1 cellular context compared by ENCODE assay signal in the genomic region with DNA sequence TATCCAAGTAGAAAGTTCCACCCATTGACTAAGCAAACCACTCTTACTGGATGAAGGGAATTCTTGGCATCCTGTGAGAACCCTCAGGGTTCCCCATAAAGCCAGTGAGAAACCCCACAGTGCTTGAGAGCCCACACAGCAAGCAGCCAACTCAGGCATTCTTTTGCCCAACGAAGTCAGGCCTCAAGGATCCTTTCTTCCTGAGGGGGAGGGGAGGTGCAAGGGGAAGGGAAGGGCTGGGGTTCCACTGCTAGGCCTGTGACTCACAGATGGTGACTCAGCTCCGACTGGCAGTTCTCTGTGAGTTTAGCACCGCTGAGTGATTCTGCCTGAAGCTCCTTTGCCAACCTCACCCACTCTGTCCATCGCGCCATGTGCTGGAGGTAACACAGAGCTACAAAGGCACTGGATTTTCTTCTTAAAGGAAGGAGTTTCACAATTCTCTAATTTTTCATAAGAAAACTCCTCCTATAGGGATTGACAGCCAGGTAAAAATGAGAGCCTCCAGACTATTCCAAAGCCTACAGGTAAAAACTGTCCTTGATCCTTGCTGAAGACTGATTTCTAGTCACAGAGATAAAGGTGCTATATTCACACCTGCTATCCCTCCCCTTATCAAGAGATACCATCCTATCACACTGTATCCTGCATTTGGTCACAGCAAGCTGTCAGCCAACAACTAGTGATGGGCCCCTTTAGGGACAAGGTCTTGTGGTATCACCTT.
TF ChIP-seq lines count a peak whose summit lies in the region.

No MANE protein-coding gene starts in this region.

TF ChIP-seq in K562, 482 proteins besides CTCF, POLR2A, EP300 and RAD21 (continued from another document and continues in another):
- TF ChIP-seq, protein P1, sequence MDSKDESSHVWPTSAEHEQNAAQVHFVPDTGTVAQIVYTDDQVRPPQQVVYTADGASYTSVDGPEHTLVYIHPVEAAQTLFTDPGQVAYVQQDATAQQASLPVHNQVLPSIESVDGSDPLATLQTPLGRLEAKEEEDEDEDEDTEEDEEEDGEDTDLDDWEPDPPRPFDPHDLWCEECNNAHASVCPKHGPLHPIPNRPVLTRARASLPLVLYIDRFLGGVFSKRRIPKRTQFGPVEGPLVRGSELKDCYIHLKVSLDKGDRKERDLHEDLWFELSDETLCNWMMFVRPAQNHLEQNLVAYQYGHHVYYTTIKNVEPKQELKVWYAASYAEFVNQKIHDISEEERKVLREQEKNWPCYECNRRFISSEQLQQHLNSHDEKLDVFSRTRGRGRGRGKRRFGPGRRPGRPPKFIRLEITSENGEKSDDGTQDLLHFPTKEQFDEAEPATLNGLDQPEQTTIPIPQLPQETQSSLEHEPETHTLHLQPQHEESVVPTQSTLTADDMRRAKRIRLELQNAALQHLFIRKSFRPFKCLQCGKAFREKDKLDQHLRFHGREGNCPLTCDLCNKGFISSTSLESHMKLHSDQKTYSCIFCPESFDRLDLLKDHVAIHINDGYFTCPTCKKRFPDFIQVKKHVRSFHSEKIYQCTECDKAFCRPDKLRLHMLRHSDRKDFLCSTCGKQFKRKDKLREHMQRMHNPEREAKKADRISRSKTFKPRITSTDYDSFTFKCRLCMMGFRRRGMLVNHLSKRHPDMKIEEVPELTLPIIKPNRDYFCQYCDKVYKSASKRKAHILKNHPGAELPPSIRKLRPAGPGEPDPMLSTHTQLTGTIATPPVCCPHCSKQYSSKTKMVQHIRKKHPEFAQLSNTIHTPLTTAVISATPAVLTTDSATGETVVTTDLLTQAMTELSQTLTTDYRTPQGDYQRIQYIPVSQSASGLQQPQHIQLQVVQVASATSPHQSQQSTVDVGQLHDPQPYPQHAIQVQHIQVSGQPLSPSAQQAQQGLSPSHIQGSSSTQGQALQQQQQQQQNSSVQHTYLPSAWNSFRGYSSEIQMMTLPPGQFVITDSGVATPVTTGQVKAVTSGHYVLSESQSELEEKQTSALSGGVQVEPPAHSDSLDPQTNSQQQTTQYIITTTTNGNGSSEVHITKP (IDR thresholded peaks at IDR 0.05; ENCODE audit: partially characterized antibody), result peak; percentile 92
- TF ChIP-seq, protein P2, sequence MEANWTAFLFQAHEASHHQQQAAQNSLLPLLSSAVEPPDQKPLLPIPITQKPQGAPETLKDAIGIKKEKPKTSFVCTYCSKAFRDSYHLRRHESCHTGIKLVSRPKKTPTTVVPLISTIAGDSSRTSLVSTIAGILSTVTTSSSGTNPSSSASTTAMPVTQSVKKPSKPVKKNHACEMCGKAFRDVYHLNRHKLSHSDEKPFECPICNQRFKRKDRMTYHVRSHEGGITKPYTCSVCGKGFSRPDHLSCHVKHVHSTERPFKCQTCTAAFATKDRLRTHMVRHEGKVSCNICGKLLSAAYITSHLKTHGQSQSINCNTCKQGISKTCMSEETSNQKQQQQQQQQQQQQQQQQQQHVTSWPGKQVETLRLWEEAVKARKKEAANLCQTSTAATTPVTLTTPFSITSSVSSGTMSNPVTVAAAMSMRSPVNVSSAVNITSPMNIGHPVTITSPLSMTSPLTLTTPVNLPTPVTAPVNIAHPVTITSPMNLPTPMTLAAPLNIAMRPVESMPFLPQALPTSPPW (CRISPR knock-in tag; IDR thresholded peaks at IDR 0.05), result peak; percentile 63
- TF ChIP-seq TAF9B (IDR thresholded peaks at IDR 0.05; ENCODE audit: partially characterized antibody) (no peak), U2AF2 (optimal IDR thresholded peaks at IDR 0.05; ENCODE audit: low read depth, low read length) (no peak), ZNF696 (CRISPR knock-in tag; conservative IDR thresholded peaks at IDR 0.05) (no peak), MCM7 (IDR thresholded peaks at IDR 0.05) (no peak), MECOM (CRISPR knock-in tag; IDR thresholded peaks at IDR 0.05) (no peak), HIVEP1 (CRISPR knock-in tag; IDR thresholded peaks at IDR 0.05) (no peak), RB1 (IDR thresholded peaks at IDR 0.05; ENCODE audit: low read depth) (no peak), SNRNP70 (optimal IDR thresholded peaks at IDR 0.05; ENCODE audit: low read depth, low read length) (no peak), HLTF (IDR thresholded peaks at IDR 0.05) (no peak), ZNF354B (CRISPR knock-in tag; IDR thresholded peaks at IDR 0.05) (no peak), ZSCAN29 (IDR thresholded peaks at IDR 0.05) (no peak), KLF13 (tag; IDR thresholded peaks at IDR 0.05; ENCODE audit: borderline replicate concordance, low read depth) (no peak), SAFB2 (IDR thresholded peaks at IDR 0.05; ENCODE audit: borderline replicate concordance, low read depth, low read length, severe bottlenecking) (no peak), TEAD4 (IDR thresholded peaks at IDR 0.05; ENCODE audit: low read length) (peak; percentile 3), TEAD4 (CRISPR knock-in tag; IDR thresholded peaks at IDR 0.05; ENCODE audit: borderline replicate concordance) (no peak), XRCC5 (IDR thresholded peaks at IDR 0.05; ENCODE audit: low read depth, low read length) (0 out of 2 replicates have a peak, but pooled peaks have one; percentile 21), ZBTB1 (CRISPR knock-in tag; IDR thresholded peaks at IDR 0.05; ENCODE audit: borderline replicate concordance, low read depth) (peak; percentile 18; the same call in 1 of the 2 replicates), KLF16 (IDR thresholded peaks at IDR 0.05) (no peak), CBFA2T3 (IDR thresholded peaks at IDR 0.05) (no peak), CC2D1A (IDR thresholded peaks at IDR 0.05) (no peak), ZNF444 (CRISPR knock-in tag; IDR thresholded peaks at IDR 0.05) (peak; percentile 83), ZNF766 (CRISPR knock-in tag; conservative IDR thresholded peaks at IDR 0.05) (no peak), MED1 (CRISPR knock-in tag; IDR thresholded peaks at IDR 0.05; ENCODE audit: borderline replicate concordance) (no peak), TGIF2 (CRISPR knock-in tag; IDR thresholded peaks at IDR 0.05) (no peak), ZNF253 (CRISPR knock-in tag; conservative IDR thresholded peaks at IDR 0.05) (no peak)
- TF ChIP-seq, protein P3, sequence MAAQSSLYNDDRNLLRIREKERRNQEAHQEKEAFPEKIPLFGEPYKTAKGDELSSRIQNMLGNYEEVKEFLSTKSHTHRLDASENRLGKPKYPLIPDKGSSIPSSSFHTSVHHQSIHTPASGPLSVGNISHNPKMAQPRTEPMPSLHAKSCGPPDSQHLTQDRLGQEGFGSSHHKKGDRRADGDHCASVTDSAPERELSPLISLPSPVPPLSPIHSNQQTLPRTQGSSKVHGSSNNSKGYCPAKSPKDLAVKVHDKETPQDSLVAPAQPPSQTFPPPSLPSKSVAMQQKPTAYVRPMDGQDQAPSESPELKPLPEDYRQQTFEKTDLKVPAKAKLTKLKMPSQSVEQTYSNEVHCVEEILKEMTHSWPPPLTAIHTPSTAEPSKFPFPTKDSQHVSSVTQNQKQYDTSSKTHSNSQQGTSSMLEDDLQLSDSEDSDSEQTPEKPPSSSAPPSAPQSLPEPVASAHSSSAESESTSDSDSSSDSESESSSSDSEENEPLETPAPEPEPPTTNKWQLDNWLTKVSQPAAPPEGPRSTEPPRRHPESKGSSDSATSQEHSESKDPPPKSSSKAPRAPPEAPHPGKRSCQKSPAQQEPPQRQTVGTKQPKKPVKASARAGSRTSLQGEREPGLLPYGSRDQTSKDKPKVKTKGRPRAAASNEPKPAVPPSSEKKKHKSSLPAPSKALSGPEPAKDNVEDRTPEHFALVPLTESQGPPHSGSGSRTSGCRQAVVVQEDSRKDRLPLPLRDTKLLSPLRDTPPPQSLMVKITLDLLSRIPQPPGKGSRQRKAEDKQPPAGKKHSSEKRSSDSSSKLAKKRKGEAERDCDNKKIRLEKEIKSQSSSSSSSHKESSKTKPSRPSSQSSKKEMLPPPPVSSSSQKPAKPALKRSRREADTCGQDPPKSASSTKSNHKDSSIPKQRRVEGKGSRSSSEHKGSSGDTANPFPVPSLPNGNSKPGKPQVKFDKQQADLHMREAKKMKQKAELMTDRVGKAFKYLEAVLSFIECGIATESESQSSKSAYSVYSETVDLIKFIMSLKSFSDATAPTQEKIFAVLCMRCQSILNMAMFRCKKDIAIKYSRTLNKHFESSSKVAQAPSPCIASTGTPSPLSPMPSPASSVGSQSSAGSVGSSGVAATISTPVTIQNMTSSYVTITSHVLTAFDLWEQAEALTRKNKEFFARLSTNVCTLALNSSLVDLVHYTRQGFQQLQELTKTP (IDR thresholded peaks at IDR 0.05; ENCODE audit: low read depth in 1 of 2, partially characterized antibody in 2 of 2), result no peak
- TF ChIP-seq, protein P4, sequence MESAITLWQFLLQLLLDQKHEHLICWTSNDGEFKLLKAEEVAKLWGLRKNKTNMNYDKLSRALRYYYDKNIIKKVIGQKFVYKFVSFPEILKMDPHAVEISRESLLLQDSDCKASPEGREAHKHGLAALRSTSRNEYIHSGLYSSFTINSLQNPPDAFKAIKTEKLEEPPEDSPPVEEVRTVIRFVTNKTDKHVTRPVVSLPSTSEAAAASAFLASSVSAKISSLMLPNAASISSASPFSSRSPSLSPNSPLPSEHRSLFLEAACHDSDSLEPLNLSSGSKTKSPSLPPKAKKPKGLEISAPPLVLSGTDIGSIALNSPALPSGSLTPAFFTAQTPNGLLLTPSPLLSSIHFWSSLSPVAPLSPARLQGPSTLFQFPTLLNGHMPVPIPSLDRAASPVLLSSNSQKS (CRISPR knock-in tag; IDR thresholded peaks at IDR 0.05), result no peak
- TF ChIP-seq, protein P5, sequence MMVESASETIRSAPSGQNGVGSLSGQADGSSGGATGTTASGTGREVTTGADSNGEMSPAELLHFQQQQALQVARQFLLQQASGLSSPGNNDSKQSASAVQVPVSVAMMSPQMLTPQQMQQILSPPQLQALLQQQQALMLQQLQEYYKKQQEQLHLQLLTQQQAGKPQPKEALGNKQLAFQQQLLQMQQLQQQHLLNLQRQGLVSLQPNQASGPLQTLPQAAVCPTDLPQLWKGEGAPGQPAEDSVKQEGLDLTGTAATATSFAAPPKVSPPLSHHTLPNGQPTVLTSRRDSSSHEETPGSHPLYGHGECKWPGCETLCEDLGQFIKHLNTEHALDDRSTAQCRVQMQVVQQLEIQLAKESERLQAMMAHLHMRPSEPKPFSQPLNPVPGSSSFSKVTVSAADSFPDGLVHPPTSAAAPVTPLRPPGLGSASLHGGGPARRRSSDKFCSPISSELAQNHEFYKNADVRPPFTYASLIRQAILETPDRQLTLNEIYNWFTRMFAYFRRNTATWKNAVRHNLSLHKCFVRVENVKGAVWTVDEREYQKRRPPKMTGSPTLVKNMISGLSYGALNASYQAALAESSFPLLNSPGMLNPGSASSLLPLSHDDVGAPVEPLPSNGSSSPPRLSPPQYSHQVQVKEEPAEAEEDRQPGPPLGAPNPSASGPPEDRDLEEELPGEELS (CRISPR knock-in tag; IDR thresholded peaks at IDR 0.05; ENCODE audit: borderline replicate concordance), result no peak
- TF ChIP-seq, protein P6, sequence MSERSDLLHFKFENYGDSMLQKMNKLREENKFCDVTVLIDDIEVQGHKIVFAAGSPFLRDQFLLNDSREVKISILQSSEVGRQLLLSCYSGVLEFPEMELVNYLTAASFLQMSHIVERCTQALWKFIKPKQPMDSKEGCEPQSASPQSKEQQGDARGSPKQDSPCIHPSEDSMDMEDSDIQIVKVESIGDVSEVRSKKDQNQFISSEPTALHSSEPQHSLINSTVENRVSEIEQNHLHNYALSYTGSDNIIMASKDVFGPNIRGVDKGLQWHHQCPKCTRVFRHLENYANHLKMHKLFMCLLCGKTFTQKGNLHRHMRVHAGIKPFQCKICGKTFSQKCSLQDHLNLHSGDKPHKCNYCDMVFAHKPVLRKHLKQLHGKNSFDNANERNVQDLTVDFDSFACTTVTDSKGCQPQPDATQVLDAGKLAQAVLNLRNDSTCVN (CRISPR knock-in tag; IDR thresholded peaks at IDR 0.05), result no peak
- TF ChIP-seq, protein P7, sequence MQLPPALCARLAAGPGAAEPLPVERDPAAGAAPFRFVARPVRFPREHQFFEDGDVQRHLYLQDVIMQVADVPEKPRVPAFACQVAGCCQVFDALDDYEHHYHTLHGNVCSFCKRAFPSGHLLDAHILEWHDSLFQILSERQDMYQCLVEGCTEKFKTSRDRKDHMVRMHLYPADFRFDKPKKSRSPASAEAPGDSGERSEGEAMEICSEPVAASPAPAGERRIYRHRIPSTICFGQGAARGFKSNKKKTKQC (CRISPR knock-in tag; IDR thresholded peaks at IDR 0.05), result no peak; the same call in 1 of the 2 replicates
- TF ChIP-seq, protein P8, sequence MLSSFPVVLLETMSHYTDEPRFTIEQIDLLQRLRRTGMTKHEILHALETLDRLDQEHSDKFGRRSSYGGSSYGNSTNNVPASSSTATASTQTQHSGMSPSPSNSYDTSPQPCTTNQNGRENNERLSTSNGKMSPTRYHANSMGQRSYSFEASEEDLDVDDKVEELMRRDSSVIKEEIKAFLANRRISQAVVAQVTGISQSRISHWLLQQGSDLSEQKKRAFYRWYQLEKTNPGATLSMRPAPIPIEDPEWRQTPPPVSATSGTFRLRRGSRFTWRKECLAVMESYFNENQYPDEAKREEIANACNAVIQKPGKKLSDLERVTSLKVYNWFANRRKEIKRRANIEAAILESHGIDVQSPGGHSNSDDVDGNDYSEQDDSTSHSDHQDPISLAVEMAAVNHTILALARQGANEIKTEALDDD (IDR thresholded peaks at IDR 0.05), result 0 out of 2 replicates have a peak, but pooled peaks have one; percentile 43
- TF ChIP-seq, protein P9, sequence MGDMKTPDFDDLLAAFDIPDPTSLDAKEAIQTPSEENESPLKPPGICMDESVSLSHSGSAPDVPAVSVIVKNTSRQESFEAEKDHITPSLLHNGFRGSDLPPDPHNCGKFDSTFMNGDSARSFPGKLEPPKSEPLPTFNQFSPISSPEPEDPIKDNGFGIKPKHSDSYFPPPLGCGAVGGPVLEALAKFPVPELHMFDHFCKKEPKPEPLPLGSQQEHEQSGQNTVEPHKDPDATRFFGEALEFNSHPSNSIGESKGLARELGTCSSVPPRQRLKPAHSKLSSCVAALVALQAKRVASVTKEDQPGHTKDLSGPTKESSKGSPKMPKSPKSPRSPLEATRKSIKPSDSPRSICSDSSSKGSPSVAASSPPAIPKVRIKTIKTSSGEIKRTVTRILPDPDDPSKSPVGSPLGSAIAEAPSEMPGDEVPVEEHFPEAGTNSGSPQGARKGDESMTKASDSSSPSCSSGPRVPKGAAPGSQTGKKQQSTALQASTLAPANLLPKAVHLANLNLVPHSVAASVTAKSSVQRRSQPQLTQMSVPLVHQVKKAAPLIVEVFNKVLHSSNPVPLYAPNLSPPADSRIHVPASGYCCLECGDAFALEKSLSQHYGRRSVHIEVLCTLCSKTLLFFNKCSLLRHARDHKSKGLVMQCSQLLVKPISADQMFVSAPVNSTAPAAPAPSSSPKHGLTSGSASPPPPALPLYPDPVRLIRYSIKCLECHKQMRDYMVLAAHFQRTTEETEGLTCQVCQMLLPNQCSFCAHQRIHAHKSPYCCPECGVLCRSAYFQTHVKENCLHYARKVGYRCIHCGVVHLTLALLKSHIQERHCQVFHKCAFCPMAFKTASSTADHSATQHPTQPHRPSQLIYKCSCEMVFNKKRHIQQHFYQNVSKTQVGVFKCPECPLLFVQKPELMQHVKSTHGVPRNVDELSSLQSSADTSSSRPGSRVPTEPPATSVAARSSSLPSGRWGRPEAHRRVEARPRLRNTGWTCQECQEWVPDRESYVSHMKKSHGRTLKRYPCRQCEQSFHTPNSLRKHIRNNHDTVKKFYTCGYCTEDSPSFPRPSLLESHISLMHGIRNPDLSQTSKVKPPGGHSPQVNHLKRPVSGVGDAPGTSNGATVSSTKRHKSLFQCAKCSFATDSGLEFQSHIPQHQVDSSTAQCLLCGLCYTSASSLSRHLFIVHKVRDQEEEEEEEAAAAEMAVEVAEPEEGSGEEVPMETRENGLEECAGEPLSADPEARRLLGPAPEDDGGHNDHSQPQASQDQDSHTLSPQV (IDR thresholded peaks at IDR 0.05), result peak; percentile 85
